ENCODE assay signal across 2 cellular contexts in the genomic region with DNA sequence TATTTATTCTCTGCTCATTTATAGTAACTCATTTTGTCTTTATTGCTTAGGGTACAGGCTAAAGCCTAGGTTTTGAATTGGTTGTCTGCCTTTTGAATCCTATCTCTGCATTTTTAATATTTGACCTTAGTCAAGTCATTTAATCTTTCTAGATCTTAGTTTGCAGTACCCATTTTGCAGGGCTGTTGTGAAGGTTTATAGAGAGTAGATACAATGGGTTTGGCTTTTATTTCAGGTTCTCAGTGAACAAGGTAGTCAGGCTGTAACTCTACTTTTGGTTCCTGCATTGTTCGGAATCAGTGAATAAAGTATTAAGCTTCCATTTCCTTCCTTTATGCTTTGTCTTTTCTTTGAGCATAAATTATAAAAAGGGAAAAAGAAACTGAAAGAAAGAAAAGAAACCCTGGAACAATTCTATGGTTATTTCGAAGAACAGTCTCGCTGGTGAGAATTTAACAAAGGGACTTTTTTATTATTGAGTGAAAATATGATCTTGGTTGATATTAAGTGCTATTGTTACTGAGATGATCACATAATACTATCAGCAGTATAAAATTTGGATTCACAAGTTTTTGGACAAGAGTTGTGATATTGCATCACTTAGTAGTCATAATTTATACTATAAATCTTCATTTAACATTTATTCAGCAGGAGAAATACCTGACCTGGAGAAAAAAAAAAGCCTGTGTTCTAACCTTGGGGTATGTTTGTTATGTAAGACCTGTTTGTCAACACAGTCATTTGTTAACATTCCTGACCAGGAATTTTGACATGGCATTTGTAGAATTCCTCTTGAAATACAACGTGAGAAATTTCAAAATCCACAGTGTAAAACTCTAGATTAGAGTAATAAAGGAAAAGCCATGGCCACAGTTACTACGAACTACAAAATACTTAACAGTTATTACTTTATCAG.
TF ChIP-seq lines count a peak whose summit lies in the region.

No MANE protein-coding gene starts in this region.

TF ChIP-seq in IMR-90, 13 proteins besides CTCF, POLR2A, EP300 and RAD21:
- TF ChIP-seq, protein P1, sequence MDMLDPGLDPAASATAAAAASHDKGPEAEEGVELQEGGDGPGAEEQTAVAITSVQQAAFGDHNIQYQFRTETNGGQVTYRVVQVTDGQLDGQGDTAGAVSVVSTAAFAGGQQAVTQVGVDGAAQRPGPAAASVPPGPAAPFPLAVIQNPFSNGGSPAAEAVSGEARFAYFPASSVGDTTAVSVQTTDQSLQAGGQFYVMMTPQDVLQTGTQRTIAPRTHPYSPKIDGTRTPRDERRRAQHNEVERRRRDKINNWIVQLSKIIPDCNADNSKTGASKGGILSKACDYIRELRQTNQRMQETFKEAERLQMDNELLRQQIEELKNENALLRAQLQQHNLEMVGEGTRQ (IDR thresholded peaks at IDR 0.05; ENCODE audit: low read depth, low read length) = no peak
- 0 out of 2 replicates have a peak, but pooled peaks have one; percentile 8 for TF ChIP-seq CEBPB (IDR thresholded peaks at IDR 0.05; ENCODE audit: low read depth, low read length)

TF ChIP-seq in H1, 55 proteins besides CTCF, POLR2A, EP300 and RAD21:
- TF ChIP-seq SP1 (IDR thresholded peaks at IDR 0.05; ENCODE audit: low read depth, low read length) (0 out of 2 replicates have a peak, but pooled peaks have one; percentile 44), TEAD4 (IDR thresholded peaks at IDR 0.05; ENCODE audit: low read depth, low read length) (peak; percentile 88), CEBPB (IDR thresholded peaks at IDR 0.05; ENCODE audit: low read depth, low read length) (peak; percentile 59; the same call in 1 of the 2 replicates), SUZ12 (IDR thresholded peaks at IDR 0.05; ENCODE audit: low read length) (no peak)
- TF ChIP-seq, protein P1 (IDR thresholded peaks at IDR 0.05; ENCODE audit: low read length) = no peak
